ENCODE assay signal across 8 cellular contexts in the genomic region with DNA sequence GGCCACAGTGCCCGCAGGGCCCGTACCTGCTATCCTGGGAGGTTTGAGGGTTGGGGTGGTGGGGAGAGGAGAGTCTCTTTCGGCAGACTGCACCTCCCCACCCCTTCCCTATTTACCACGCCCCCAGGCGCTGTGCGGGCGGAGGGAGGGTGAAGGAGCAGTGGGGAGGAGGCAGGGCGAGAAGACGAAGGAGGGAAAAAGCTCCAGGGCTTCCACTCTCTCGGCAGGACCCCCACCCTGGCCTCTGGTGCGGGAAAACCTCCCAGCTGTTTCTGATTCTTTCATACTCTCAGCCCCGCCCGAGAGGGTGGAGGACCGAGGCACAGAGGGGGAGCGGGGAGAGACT. TPM values are rescaled to one million over a fixed set of nuclear protein-coding genes. Genes with fewer than 3 reads are reported as not detected.
DNase-seq lines count a peak whose midpoint lies in the region; ATAC-seq, FAIRE-seq and TF ChIP-seq lines count a peak whose summit lies in the region.

No MANE protein-coding gene starts in this region.

- no peaks in the 10 kb centered on the region for H3K9me2 ChIP-seq in neural cell (ENCODE audit: insufficient read depth, low read length)

- peak overlapping the region; percentile 82 for H3K4me3 Mint-ChIP-seq in T-helper 1 cell treated with Interleukin-12 subunit alpha and Interleukin-12 subunit beta and Interleukin-4 antibody, amounts not matched to agents 30 μg/mL and 1 μg/mL, for 36 hours

- H3K9me3 ChIP-seq in ectodermal cell (ENCODE audit: control insufficient read depth, low read length), result no peaks in the 10 kb centered on the region
- H3K9me3 ChIP-seq in neural cell (ENCODE audit: low read length), result no peaks in the 10 kb centered on the region

- DNase-seq in GM12891 (ENCODE audit: insufficient read length, low spot score), result peak; percentile 45
- no peak for DNase-seq in NCI-H774 (lab: John Stamatoyannopoulos, UW)
- no peak for DNase-seq in retina

- no peaks in the 10 kb centered on the region for H3K9me3 Mint-ChIP-seq in T-helper 1 cell treated with Interleukin-12 subunit alpha and Interleukin-12 subunit beta and Interleukin-4 antibody, amounts not matched to agents 30 μg/mL and 1 μg/mL, for 36 hours

- H3K9ac ChIP-seq in neural cell (ENCODE audit: low read length), result peak overlapping the region; percentile 7

- no peak overlapping the region for H3K27ac Mint-ChIP-seq in T-helper 1 cell treated with Interleukin-12 subunit alpha and Interleukin-12 subunit beta and Interleukin-4 antibody, amounts not matched to agents 30 μg/mL and 1 μg/mL, for 36 hours

- WGBS in ectodermal cell, 2 experiments, result 0 to 1% methylated on average over 12 to 14 of the region's 15 CpGs

- TF ChIP-seq RAD21 in neural cell (conservative IDR thresholded peaks at IDR 0.05), result no peak

- no peak for TF ChIP-seq EP300 in neural cell (conservative IDR thresholded peaks at IDR 0.05; ENCODE audit: poor library complexity, severe bottlenecking)

- peaks cover 75% of the 10 kb centered on the region for H3K27me3 Mint-ChIP-seq in T-helper 1 cell treated with Interleukin-12 subunit alpha and Interleukin-12 subunit beta and Interleukin-4 antibody, amounts not matched to agents 30 μg/mL and 1 μg/mL, for 36 hours (ENCODE audit: low read depth)

- H3K4me1 ChIP-seq in ectodermal cell (ENCODE audit: control insufficient read depth, insufficient read depth, low read length), result peaks cover 36% of the 10 kb centered on the region

- TF ChIP-seq POLR2A in GM12891 (IDR thresholded peaks at IDR 0.05; ENCODE audit: low read depth, low read length), result no peak

- peak overlapping the region; percentile 52 for H3K4me3 ChIP-seq in ectodermal cell (ENCODE audit: insufficient read depth, low read depth, low read length)
- peak overlapping the region; percentile 76 for H3K4me3 ChIP-seq in neural cell (ENCODE audit: low read length)

- no peak for FAIRE-seq in GM12891 (lab: Jason Lieb, UNC)

- no peaks in the 10 kb centered on the region for H3K36me3 Mint-ChIP-seq in T-helper 1 cell treated with Interleukin-12 subunit alpha and Interleukin-12 subunit beta and Interleukin-4 antibody, amounts not matched to agents 30 μg/mL and 1 μg/mL, for 36 hours (ENCODE audit: low read depth)

- no peak for TF ChIP-seq CTCF in neural cell (IDR thresholded peaks at IDR 0.05; ENCODE audit: poor library complexity, severe bottlenecking)

- no peaks in the 10 kb centered on the region for H3K79me2 ChIP-seq in neural cell (replicated peaks; ENCODE audit: insufficient read depth, low read length)

- ATAC-seq in GM21737 (IDR thresholded peaks at IDR 0.05; ENCODE audit: unreplicated experiment), result no peak
- ATAC-seq in HG03439 (IDR thresholded peaks at IDR 0.05; ENCODE audit: unreplicated experiment), result no peak

- H2AFZ ChIP-seq in neural cell (ENCODE audit: low read depth, low read length), result no peak overlapping the region

- peak overlapping the region; percentile 19 for H3K4me2 ChIP-seq in neural cell (ENCODE audit: low read length)

- no peaks in the 10 kb centered on the region for H3F3A ChIP-seq in neural cell (ENCODE audit: insufficient read depth, low read length, poor library complexity, severe bottlenecking)

- no peak overlapping the region for H3K27ac ChIP-seq in ectodermal cell (ENCODE audit: insufficient read depth, low read depth, low read length, poor library complexity, severe bottlenecking)
- H3K27ac ChIP-seq in neural cell (ENCODE audit: low read length), result no peak overlapping the region

- H3K36me3 ChIP-seq in ectodermal cell (ENCODE audit: control insufficient read depth, insufficient read depth, low read length) (no peaks in the 10 kb centered on the region), neural cell (ENCODE audit: insufficient read depth, low read length) (no peaks in the 10 kb centered on the region)

- peaks cover 3% of the 10 kb centered on the region for H3K4me1 Mint-ChIP-seq in T-helper 1 cell treated with Interleukin-12 subunit alpha and Interleukin-12 subunit beta and Interleukin-4 antibody, amounts not matched to agents 30 μg/mL and 1 μg/mL, for 36 hours (ENCODE audit: low read depth)

- H3K27me3 ChIP-seq in ectodermal cell (ENCODE audit: control insufficient read depth, insufficient read depth, low read length, poor library complexity, severe bottlenecking) (peaks cover 96% of the 10 kb centered on the region), neural cell (ENCODE audit: insufficient read depth, low read depth, low read length) (peaks cover 66% of the 10 kb centered on the region)

- no peaks in the 10 kb centered on the region for H4K20me1 ChIP-seq in neural cell (ENCODE audit: insufficient read depth)

TF ChIP-seq in GM12891, 5 proteins besides CTCF, POLR2A, EP300 and RAD21:
- TF ChIP-seq TAF1 (IDR thresholded peaks at IDR 0.05; ENCODE audit: low read depth, low read length), result no peak
- TF ChIP-seq SPI1 (IDR thresholded peaks at IDR 0.05; ENCODE audit: low read depth, low read length), result no peak
- TF ChIP-seq POLR2AphosphoS5 (IDR thresholded peaks at IDR 0.05; ENCODE audit: low read depth, low read length), result no peak
- no peak for TF ChIP-seq POU2F2 (IDR thresholded peaks at IDR 0.05; ENCODE audit: low read depth, low read length)
- no peak for TF ChIP-seq PAX5 (IDR thresholded peaks at IDR 0.05; ENCODE audit: insufficient read depth, low read length, severe bottlenecking)
TF ChIP-seq in GM12891: peak in this region for 0.

TF ChIP-seq in neural cell, 6 proteins besides CTCF, POLR2A, EP300 and RAD21:
- no peak for TF ChIP-seq SMC3 (conservative IDR thresholded peaks at IDR 0.05; ENCODE audit: poor library complexity)
- no peak for TF ChIP-seq TAF1 (IDR thresholded peaks at IDR 0.05; ENCODE audit: low read depth)
- TF ChIP-seq POLR2AphosphoS5 (IDR thresholded peaks at IDR 0.05), result no peak
- no peak for TF ChIP-seq EZH2 (IDR thresholded peaks at IDR 0.05; ENCODE audit: borderline replicate concordance, insufficient read depth, low read length, poor library complexity, severe bottlenecking)
- TF ChIP-seq MXI1 (conservative IDR thresholded peaks at IDR 0.05; ENCODE audit: poor library complexity, severe bottlenecking), result no peak
- TF ChIP-seq REST (IDR thresholded peaks at IDR 0.05; ENCODE audit: borderline replicate concordance), result no peak

RNA-seq across cellular contexts. Expression of gene WNT2B, which starts 0.9 kb away (rescaled TPM):
- polyA plus RNA-seq in GM12891 (2012; ENCODE audit: low read depth, missing spikeins), result 0.15 TPM
- 10.1 TPM for polyA plus RNA-seq in ectodermal cell (2013, experiment 1 of 4)
- 14.1 TPM for polyA plus RNA-seq in ectodermal cell (2013, experiment 2 of 4)
- polyA plus RNA-seq in ectodermal cell (2013, experiment 3 of 4), result 6.1 TPM
- 9.0 TPM for polyA plus RNA-seq in ectodermal cell (2013, experiment 4 of 4)
- 3.1 and 4.7 TPM in 2 replicates for polyA plus RNA-seq in neural cell
- 3.7 and 6.8 TPM in 2 replicates for polyA minus RNA-seq in neural cell
